Comparison of ENCODE assay signal across 1 cellular context in the genomic region with DNA sequence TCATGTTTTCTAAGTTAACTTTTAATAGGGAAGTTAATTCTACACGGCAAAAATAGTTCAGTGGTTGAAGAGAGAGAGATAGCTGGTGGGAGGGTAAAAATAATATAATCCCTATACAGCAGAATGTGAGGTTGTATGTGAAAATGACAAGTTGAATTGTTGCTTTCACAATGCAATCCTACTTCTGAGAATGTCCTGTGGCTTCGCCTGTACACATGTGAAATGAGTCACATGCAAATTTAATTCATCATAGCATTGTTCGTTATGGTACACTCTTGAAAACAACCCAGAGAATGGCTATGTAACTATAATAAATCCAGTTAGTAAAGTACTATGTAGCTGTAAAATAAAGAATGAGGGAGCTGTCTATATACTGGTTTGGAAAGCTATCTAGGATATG.
TF ChIP-seq lines count a peak whose summit lies in the region.

No MANE protein-coding gene starts in this region.

TF ChIP-seq in GM23338, 12 proteins besides CTCF, POLR2A, EP300 and RAD21 (continued from another document):
- TF ChIP-seq ZNF462 (CRISPR knock-in tag; IDR thresholded peaks at IDR 0.05) (no peak), ZNF114 (CRISPR knock-in tag; IDR thresholded peaks at IDR 0.05) (no peak), ZNF331 (CRISPR knock-in tag; IDR thresholded peaks at IDR 0.05; ENCODE audit: low read depth) (no peak), EZH2phosphoT487 (IDR thresholded peaks at IDR 0.05; ENCODE audit: unreplicated experiment) (no peak), POLR2AphosphoS5 (IDR thresholded peaks at IDR 0.05; ENCODE audit: low read depth) (no peak), STAT1 (IDR thresholded peaks at IDR 0.05; ENCODE audit: unreplicated experiment) (no peak), EZH2 (IDR thresholded peaks at IDR 0.05; ENCODE audit: low read depth, unreplicated experiment) (no peak), JUNB (IDR thresholded peaks at IDR 0.05; ENCODE audit: unreplicated experiment) (no peak), NANOG (IDR thresholded peaks at IDR 0.05; ENCODE audit: borderline replicate concordance) (no peak)
- TF ChIP-seq, protein P1, sequence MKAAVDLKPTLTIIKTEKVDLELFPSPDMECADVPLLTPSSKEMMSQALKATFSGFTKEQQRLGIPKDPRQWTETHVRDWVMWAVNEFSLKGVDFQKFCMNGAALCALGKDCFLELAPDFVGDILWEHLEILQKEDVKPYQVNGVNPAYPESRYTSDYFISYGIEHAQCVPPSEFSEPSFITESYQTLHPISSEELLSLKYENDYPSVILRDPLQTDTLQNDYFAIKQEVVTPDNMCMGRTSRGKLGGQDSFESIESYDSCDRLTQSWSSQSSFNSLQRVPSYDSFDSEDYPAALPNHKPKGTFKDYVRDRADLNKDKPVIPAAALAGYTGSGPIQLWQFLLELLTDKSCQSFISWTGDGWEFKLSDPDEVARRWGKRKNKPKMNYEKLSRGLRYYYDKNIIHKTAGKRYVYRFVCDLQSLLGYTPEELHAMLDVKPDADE (IDR thresholded peaks at IDR 0.05) = no peak
- TF ChIP-seq, protein P2, sequence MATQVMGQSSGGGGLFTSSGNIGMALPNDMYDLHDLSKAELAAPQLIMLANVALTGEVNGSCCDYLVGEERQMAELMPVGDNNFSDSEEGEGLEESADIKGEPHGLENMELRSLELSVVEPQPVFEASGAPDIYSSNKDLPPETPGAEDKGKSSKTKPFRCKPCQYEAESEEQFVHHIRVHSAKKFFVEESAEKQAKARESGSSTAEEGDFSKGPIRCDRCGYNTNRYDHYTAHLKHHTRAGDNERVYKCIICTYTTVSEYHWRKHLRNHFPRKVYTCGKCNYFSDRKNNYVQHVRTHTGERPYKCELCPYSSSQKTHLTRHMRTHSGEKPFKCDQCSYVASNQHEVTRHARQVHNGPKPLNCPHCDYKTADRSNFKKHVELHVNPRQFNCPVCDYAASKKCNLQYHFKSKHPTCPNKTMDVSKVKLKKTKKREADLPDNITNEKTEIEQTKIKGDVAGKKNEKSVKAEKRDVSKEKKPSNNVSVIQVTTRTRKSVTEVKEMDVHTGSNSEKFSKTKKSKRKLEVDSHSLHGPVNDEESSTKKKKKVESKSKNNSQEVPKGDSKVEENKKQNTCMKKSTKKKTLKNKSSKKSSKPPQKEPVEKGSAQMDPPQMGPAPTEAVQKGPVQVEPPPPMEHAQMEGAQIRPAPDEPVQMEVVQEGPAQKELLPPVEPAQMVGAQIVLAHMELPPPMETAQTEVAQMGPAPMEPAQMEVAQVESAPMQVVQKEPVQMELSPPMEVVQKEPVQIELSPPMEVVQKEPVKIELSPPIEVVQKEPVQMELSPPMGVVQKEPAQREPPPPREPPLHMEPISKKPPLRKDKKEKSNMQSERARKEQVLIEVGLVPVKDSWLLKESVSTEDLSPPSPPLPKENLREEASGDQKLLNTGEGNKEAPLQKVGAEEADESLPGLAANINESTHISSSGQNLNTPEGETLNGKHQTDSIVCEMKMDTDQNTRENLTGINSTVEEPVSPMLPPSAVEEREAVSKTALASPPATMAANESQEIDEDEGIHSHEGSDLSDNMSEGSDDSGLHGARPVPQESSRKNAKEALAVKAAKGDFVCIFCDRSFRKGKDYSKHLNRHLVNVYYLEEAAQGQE (IDR thresholded peaks at IDR 0.05; ENCODE audit: unreplicated experiment) = no peak
TF ChIP-seq in GM23338: peak in this region for 0.
